In genomic region chr18:49788327-49788908, GRCh38 we compare ENCODE assay signal across 9 cellular contexts. TPM values are rescaled to one million over a fixed set of nuclear protein-coding genes. Genes with fewer than 3 reads are reported as not detected.
A peak's percentile ranks its signal among the peaks of the same experiment; 100 is the strongest.
DNase-seq lines count a peak whose midpoint lies in the region; ATAC-seq and TF ChIP-seq lines count a peak whose summit lies in the region.
"Had no signal": no experiment of that assay in that cellular context is flagged by ENCODE, and none has a peak within 500 bp of the region (broad histone marks: within the 10 kb centered on the region; RNA-seq: fewer than 3 reads in every experiment).

No MANE protein-coding gene starts in this region.

- peak overlapping the region; percentile 51 for H2AFZ ChIP-seq in MM.1S (ENCODE audit: low read length)

- no peaks in the 10 kb centered on the region for H3K9me3 Mint-ChIP-seq in activated naive CD8-positive, alpha-beta T cell (ENCODE audit: low read depth)
- no peaks in the 10 kb centered on the region for H3K9me3 Mint-ChIP-seq in activated naive CD8-positive, alpha-beta T cell treated with anti-CD3 and anti-CD28 coated beads for 36 hours

- peaks cover 47% of the 10 kb centered on the region for H3K4me1 ChIP-seq in MM.1S (ENCODE audit: low read length)
- H3K4me1 ChIP-seq: Caco-2 had no signal

- no peak overlapping the region for H3K4me3 Mint-ChIP-seq in activated naive CD8-positive, alpha-beta T cell
- no peak overlapping the region for H3K4me3 Mint-ChIP-seq in activated naive CD8-positive, alpha-beta T cell treated with anti-CD3 and anti-CD28 coated beads for 36 hours

- DNase-seq in activated naive CD8-positive, alpha-beta T cell treated with anti-CD3 and anti-CD28 coated beads for 36 hours = no peak
- DNase-seq in MM.1S (peak; percentile 50), epithelial cell of proximal tubule (ENCODE audit: low read depth) (no peak), middle frontal gyrus (ENCODE audit: extremely low spot score, low spot score) (no peak), SHP77 treated with DMSO at 0.1 percent for 48 hours (lab: John Stamatoyannopoulos, UW) (no peak)
- DNase-seq in effector CD8-positive, alpha-beta T cell (lab: John Stamatoyannopoulos, UW) = no peak
- DNase-seq: Caco-2 had no signal

- H3K79me2 ChIP-seq in MM.1S (ENCODE audit: low read length) = no peaks in the 10 kb centered on the region

- H3K27ac Mint-ChIP-seq in activated naive CD8-positive, alpha-beta T cell = peak overlapping the region; percentile 58
- no peak overlapping the region for H3K27ac Mint-ChIP-seq in activated naive CD8-positive, alpha-beta T cell treated with anti-CD3 and anti-CD28 coated beads for 36 hours

- no peaks in the 10 kb centered on the region for H3K36me3 ChIP-seq in MM.1S (replicated peaks; ENCODE audit: insufficient read depth, low read length)

- no peaks in the 10 kb centered on the region for H3K9me2 ChIP-seq in MM.1S (replicated peaks; ENCODE audit: insufficient read depth, low read length)

- H3K9ac ChIP-seq in MM.1S (ENCODE audit: low read length) = peak overlapping the region; percentile 40; the same call in 1 of the 2 replicates

- H3K27me3 Mint-ChIP-seq in activated naive CD8-positive, alpha-beta T cell = no peaks in the 10 kb centered on the region
- no peaks in the 10 kb centered on the region for H3K27me3 Mint-ChIP-seq in activated naive CD8-positive, alpha-beta T cell treated with anti-CD3 and anti-CD28 coated beads for 36 hours

- peaks cover 32% of the 10 kb centered on the region for H3F3A ChIP-seq in MM.1S (ENCODE audit: insufficient read depth, low read length)

- H3K4me2 ChIP-seq in MM.1S (ENCODE audit: low read depth, low read length) = peak overlapping the region; percentile 86

- no peaks in the 10 kb centered on the region for H3K27me3 ChIP-seq in MM.1S (replicated peaks; ENCODE audit: insufficient read depth, low read length)

- H3K4me1 Mint-ChIP-seq in activated naive CD8-positive, alpha-beta T cell (ENCODE audit: low read depth) = peaks cover 45% of the 10 kb centered on the region
- peaks cover 37% of the 10 kb centered on the region for H3K4me1 Mint-ChIP-seq in activated naive CD8-positive, alpha-beta T cell treated with anti-CD3 and anti-CD28 coated beads for 36 hours

- H3K27ac ChIP-seq in MM.1S (ENCODE audit: low read length) = peak overlapping the region; percentile 48; the same call in 1 of the 2 replicates

- TF ChIP-seq CTCF in MM.1S (IDR thresholded peaks at IDR 0.05; ENCODE audit: low read length) (no peak), epithelial cell of proximal tubule (conservative IDR thresholded peaks at IDR 0.05; ENCODE audit: low read depth, low read length) (no peak)

- H4K20me1 ChIP-seq in MM.1S (ENCODE audit: insufficient read depth, low read length) = no peaks in the 10 kb centered on the region

- H3K36me3 Mint-ChIP-seq in activated naive CD8-positive, alpha-beta T cell = peaks cover 28% of the 10 kb centered on the region
- peaks cover 49% of the 10 kb centered on the region for H3K36me3 Mint-ChIP-seq in activated naive CD8-positive, alpha-beta T cell treated with anti-CD3 and anti-CD28 coated beads for 36 hours

- no peaks in the 10 kb centered on the region for H3K9me3 ChIP-seq in MM.1S (replicated peaks; ENCODE audit: insufficient read depth, low read length)
- H3K9me3 ChIP-seq: Caco-2 had no signal

- ATAC-seq in GM18498 (IDR thresholded peaks at IDR 0.05; ENCODE audit: unreplicated experiment) = no peak

- H3K4me3 ChIP-seq in MM.1S (ENCODE audit: low read length) = peak overlapping the region; percentile 37
- H3K4me3 ChIP-seq in epithelial cell of proximal tubule (ENCODE audit: low read depth, low read length) = peak overlapping the region; percentile 17

RNA-seq across cellular contexts. Expression of gene ACAA2, which starts 24.9 kb away (rescaled TPM):
- total RNA-seq in activated naive CD8-positive, alpha-beta T cell treated with anti-CD3 and anti-CD28 coated beads for 36 hours = 10 to 100 TPM; 76.3 to 80.3 TPM
- 92.3 and 93.8 TPM in 2 replicates for total RNA-seq in epithelial cell of proximal tubule
